Comparison of ENCODE assay signal across 1 cellular context in the genomic region with DNA sequence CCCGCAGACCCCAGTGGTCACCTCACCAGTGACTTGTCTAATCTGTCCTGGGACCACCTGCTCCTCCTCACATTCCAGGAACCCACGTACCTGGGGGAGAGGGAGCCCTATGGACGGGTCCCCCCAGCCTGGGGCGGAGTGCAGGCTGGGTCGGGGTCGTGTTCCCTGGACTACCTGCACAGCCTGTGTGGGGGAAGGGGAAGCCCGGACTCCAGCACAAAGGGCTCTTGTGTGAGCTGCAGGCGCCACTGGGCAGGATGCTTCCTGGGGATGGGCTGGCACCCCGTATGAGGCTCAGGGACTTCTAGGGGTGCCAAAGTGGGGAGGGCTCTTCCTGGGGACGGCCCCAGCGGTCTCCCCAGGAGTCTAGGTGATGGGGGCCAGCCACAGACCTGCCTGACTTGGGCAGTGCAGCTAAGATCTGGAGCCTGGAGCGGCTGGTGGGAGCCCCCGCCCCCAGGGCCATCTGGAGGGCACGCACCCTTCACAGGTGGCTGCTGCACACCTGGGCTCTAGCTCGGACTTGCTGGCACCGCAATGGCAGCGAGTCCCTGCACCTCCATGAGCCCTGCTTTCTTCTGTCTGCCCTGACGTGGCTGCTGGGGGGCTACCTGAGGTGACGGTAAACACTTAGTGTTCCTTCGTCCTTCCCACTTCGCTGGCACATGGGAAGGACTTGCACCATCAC.
TF ChIP-seq lines count a peak whose summit lies in the region.

No MANE protein-coding gene starts in this region.

TF ChIP-seq in HepG2, 621 proteins besides CTCF, POLR2A, EP300 and RAD21 (continued from another document):
- TF ChIP-seq TEAD3 (CRISPR knock-in tag; optimal IDR thresholded peaks at IDR 0.05; ENCODE audit: borderline replicate concordance) (peak; percentile 0), PCBP2 (optimal IDR thresholded peaks at IDR 0.05; ENCODE audit: low read depth, low read length, poor library complexity, severe bottlenecking) (no peak), PRMT3 (CRISPR knock-in tag; IDR thresholded peaks at IDR 0.05; ENCODE audit: borderline replicate concordance, low read depth) (no peak), NR2F6 (IDR thresholded peaks at IDR 0.05) (no peak), NR2F6 (CRISPR knock-in tag; IDR thresholded peaks at IDR 0.05) (peak; percentile 12; the same call in 1 of the 2 replicates), ZNF709 (CRISPR knock-in tag; IDR thresholded peaks at IDR 0.05) (no peak), POLR2AphosphoS5 (IDR thresholded peaks at IDR 0.05; ENCODE audit: low read depth, low read length) (no peak), SKI (IDR thresholded peaks at IDR 0.05; ENCODE audit: partially characterized antibody) (no peak), ZNF207 (IDR thresholded peaks at IDR 0.05; ENCODE audit: borderline replicate concordance) (no peak), ZNF691 (CRISPR knock-in tag; IDR thresholded peaks at IDR 0.05; ENCODE audit: borderline replicate concordance, low read depth) (peak; percentile 24; the same call in 1 of the 2 replicates), ZNF687 (CRISPR knock-in tag; IDR thresholded peaks at IDR 0.05) (peak; percentile 59), NFKB2 (CRISPR knock-in tag; IDR thresholded peaks at IDR 0.05; ENCODE audit: borderline replicate concordance) (0 out of 2 replicates have a peak, but pooled peaks have one; percentile 25), ZNF33A (CRISPR knock-in tag; IDR thresholded peaks at IDR 0.05; ENCODE audit: borderline replicate concordance) (no peak), PITX1 (CRISPR knock-in tag; IDR thresholded peaks at IDR 0.05) (no peak), ZBTB10 (CRISPR knock-in tag; IDR thresholded peaks at IDR 0.05; ENCODE audit: borderline replicate concordance) (peak; percentile 52; the same call in 1 of the 2 replicates), REXO4 (CRISPR knock-in tag; IDR thresholded peaks at IDR 0.05; ENCODE audit: borderline replicate concordance) (no peak), NCOR1 (IDR thresholded peaks at IDR 0.05; ENCODE audit: borderline replicate concordance, low read length) (0 out of 2 replicates have a peak, but pooled peaks have one; percentile 26)
- TF ChIP-seq, protein P1, sequence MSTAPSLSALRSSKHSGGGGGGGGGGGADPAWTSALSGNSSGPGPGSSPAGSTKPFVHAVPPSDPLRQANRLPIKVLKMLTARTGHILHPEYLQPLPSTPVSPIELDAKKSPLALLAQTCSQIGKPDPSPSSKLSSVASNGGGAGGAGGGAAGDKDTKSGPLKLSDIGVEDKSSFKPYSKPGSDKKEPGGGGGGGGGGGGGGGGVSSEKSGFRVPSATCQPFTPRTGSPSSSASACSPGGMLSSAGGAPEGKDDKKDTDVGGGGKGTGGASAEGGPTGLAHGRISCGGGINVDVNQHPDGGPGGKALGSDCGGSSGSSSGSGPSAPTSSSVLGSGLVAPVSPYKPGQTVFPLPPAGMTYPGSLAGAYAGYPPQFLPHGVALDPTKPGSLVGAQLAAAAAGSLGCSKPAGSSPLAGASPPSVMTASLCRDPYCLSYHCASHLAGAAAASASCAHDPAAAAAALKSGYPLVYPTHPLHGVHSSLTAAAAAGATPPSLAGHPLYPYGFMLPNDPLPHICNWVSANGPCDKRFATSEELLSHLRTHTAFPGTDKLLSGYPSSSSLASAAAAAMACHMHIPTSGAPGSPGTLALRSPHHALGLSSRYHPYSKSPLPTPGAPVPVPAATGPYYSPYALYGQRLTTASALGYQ (CRISPR knock-in tag; IDR thresholded peaks at IDR 0.05), result no peak
- TF ChIP-seq, protein P2, sequence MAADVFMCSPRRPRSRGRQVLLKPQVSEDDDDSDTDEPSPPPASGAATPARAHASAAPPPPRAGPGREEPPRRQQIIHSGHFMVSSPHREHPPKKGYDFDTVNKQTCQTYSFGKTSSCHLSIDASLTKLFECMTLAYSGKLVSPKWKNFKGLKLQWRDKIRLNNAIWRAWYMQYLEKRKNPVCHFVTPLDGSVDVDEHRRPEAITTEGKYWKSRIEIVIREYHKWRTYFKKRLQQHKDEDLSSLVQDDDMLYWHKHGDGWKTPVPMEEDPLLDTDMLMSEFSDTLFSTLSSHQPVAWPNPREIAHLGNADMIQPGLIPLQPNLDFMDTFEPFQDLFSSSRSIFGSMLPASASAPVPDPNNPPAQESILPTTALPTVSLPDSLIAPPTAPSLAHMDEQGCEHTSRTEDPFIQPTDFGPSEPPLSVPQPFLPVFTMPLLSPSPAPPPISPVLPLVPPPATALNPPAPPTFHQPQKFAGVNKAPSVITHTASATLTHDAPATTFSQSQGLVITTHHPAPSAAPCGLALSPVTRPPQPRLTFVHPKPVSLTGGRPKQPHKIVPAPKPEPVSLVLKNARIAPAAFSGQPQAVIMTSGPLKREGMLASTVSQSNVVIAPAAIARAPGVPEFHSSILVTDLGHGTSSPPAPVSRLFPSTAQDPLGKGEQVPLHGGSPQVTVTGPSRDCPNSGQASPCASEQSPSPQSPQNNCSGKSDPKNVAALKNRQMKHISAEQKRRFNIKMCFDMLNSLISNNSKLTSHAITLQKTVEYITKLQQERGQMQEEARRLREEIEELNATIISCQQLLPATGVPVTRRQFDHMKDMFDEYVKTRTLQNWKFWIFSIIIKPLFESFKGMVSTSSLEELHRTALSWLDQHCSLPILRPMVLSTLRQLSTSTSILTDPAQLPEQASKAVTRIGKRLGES (CRISPR knock-in tag; IDR thresholded peaks at IDR 0.05; ENCODE audit: borderline replicate concordance), result no peak
- TF ChIP-seq, protein P3, sequence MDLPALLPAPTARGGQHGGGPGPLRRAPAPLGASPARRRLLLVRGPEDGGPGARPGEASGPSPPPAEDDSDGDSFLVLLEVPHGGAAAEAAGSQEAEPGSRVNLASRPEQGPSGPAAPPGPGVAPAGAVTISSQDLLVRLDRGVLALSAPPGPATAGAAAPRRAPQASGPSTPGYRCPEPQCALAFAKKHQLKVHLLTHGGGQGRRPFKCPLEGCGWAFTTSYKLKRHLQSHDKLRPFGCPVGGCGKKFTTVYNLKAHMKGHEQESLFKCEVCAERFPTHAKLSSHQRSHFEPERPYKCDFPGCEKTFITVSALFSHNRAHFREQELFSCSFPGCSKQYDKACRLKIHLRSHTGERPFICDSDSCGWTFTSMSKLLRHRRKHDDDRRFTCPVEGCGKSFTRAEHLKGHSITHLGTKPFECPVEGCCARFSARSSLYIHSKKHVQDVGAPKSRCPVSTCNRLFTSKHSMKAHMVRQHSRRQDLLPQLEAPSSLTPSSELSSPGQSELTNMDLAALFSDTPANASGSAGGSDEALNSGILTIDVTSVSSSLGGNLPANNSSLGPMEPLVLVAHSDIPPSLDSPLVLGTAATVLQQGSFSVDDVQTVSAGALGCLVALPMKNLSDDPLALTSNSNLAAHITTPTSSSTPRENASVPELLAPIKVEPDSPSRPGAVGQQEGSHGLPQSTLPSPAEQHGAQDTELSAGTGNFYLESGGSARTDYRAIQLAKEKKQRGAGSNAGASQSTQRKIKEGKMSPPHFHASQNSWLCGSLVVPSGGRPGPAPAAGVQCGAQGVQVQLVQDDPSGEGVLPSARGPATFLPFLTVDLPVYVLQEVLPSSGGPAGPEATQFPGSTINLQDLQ (CRISPR knock-in tag; IDR thresholded peaks at IDR 0.05), result no peak
